Comparison of ENCODE assay signal across 10 cellular contexts in genomic region chr2:64649626-64650025, GRCh38. TPM values are rescaled to one million over a fixed set of nuclear protein-coding genes. Genes with fewer than 3 reads are reported as not detected.
DNase-seq lines count a peak whose midpoint lies in the region; ATAC-seq, FAIRE-seq and TF ChIP-seq lines count a peak whose summit lies in the region.
"Had no signal": no experiment of that assay in that cellular context is flagged by ENCODE, and none has a peak within 500 bp of the region (broad histone marks: within the 10 kb centered on the region; RNA-seq: fewer than 3 reads in every experiment).

No MANE protein-coding gene starts in this region.

- POLR2A ChIA-PET in RWPE1 (lab: Yijun Ruan, JAX; ENCODE audit: low non-redundant PET): interaction anchor here (0.6 kb wide), 1 partner anchor 43 kb away, joined by 5 read pairs; no protein-coding TSS in a partner anchor

- no peaks in the 10 kb centered on the region for H3K27me3 ChIP-seq in psoas muscle (ENCODE audit: insufficient read depth in 3 of 3, low read length in 2 of 3)

- no peaks in the 10 kb centered on the region for H3K36me3 ChIP-seq in psoas muscle (ENCODE audit: insufficient read depth in 1 of 2, low read depth in 1 of 2)

- CTCF ChIA-PET in RWPE1 (lab: Yijun Ruan, JAX): interaction anchor here (0.5 to 0.7 kb wide), 3 partner anchors 17 to 600 kb away, joined by 3 to 4 read pairs (median 3); no protein-coding TSS in a partner anchor

- DNase-seq in GM12892 (ENCODE audit: insufficient read length): no peak
- no peak for DNase-seq in RWPE1 (ENCODE audit: low spot score)
- DNase-seq in glomerular visceral epithelial cell (ENCODE audit: extremely low spot score): peak; percentile 23
- DNase-seq in psoas muscle: no peak
- no peak for DNase-seq in NCI-H1436 (lab: John Stamatoyannopoulos, UW)
- DNase-seq in DMS153 treated with DMSO at 0.1 percent for 48 hours (lab: John Stamatoyannopoulos, UW; ENCODE audit: unreplicated experiment): no peak
- no peak for DNase-seq in NCI-H2227 (lab: John Stamatoyannopoulos, UW; ENCODE audit: unreplicated experiment)
- DNase-seq: activated CD4-positive, alpha-beta T cell treated with anti-CD3 and anti-CD28 coated beads for 4 hours; NCI-H146 had no signal

- peak overlapping the region; percentile 82 for H3K4me3 ChIP-seq in psoas muscle

- peak; percentile 14 for FAIRE-seq in GM12892 (lab: Jason Lieb, UNC)

- no peak for TF ChIP-seq CTCF in RWPE1 (conservative IDR thresholded peaks at IDR 0.05; ENCODE audit: low read depth)
- TF ChIP-seq CTCF in psoas muscle (IDR thresholded peaks at IDR 0.05): no peak

- H3K9me3 ChIP-seq in psoas muscle: no peaks in the 10 kb centered on the region

- TF ChIP-seq POLR2A in GM12892 (IDR thresholded peaks at IDR 0.05; ENCODE audit: low read depth, low read length): no peak

- peaks cover 63% of the 10 kb centered on the region for H3K4me1 ChIP-seq in psoas muscle

- peak in 1 of 4 donors; percentile 16 for ATAC-seq in psoas muscle
- ATAC-seq in GM19023 (IDR thresholded peaks at IDR 0.05; ENCODE audit: unreplicated experiment): no peak

- intact Hi-C loops in psoas muscle (cut with DNase I): loop anchor here (2.0 to 10.0 kb wide), 6 partner anchors 103 to 642 kb away; no protein-coding TSS in a partner anchor

- 34 to 50% (median 40%) methylated on average over 5 of the region's 5 CpGs for WGBS in psoas muscle, 3 donors

- peak overlapping the region; percentile 54 for H3K27ac ChIP-seq in RWPE1
- H3K27ac ChIP-seq in psoas muscle: peak overlapping the region; percentile 98

RNA-seq across cellular contexts. Expression of gene SERTAD2, which starts 4.1 kb away (rescaled TPM):
- polyA plus RNA-seq in GM12892 (2012; ENCODE audit: missing spikeins): 21.0 TPM
- total RNA-seq in psoas muscle: 10 to 100 TPM; 10.3 to 13.2 (median 11.5) TPM
- 1 to 10 TPM; 3.3 to 9.2 (median 4.1) TPM for polyA plus RNA-seq in psoas muscle
